In genomic region chr9:100352727-100353505, GRCh38 we compare ENCODE assay signal across 8 cellular contexts. TPM values are rescaled to one million over a fixed set of nuclear protein-coding genes. Genes with fewer than 3 reads are reported as not detected.
A peak's percentile ranks its signal among the peaks of the same experiment; 100 is the strongest.
DNase-seq lines count a peak whose midpoint lies in the region; ATAC-seq and TF ChIP-seq lines count a peak whose summit lies in the region.

Gene TEX10 (minus strand): TSS chr9:100352942. CDS start chr9:100349363, 3,579 bp downstream.

- peak; percentile 74 for TF ChIP-seq POLR2A in right lobe of liver (IDR thresholded peaks at IDR 0.05)

- no peaks in the 10 kb centered on the region for H3K9me3 ChIP-seq in duodenal mucosa (ENCODE audit: control insufficient read depth in 1 of 2, low read length in 2 of 2)
- no peaks in the 10 kb centered on the region for H3K9me3 ChIP-seq in right lobe of liver

- DNase-seq in NCI-H774 (lab: John Stamatoyannopoulos, UW) (peak; percentile 87), right lobe of liver (peak; percentile 90 to 92 (median 91))
- peak; percentile 86 to 91 for DNase-seq in activated CD4-positive, alpha-beta T cell treated with anti-CD3 and anti-CD28 coated beads, Interleukin-2, amount 50 U/mL, for 48 hours
- DNase-seq in stimulated activated CD4-positive, alpha-beta T cell treated with anti-CD3 and anti-CD28 coated beads, Interleukin-4, amount 100 ng/mL, for 24 hours = peak; percentile 89

- peaks cover 0 to 12% of the 10 kb centered on the region in 2 donors for H3K4me1 ChIP-seq in duodenal mucosa (ENCODE audit: control insufficient read depth in 1 of 2, insufficient read depth in 2 of 2, low read length in 2 of 2)
- H3K4me1 ChIP-seq in right lobe of liver = peaks cover 0 to 10% (median 4%) of the 10 kb centered on the region in 4 donors

- H3K9ac ChIP-seq in duodenal mucosa (ENCODE audit: low read depth in 1 of 2, low read length in 2 of 2) = peak within 1 kb of the TSS; percentile 69 to 77

- WGBS in right lobe of liver (ENCODE audit: insufficient coverage, low coverage, low lambda C conversion rate, missing lambda C conversion rate) = 0% methylated on average over 8 of the region's 53 CpGs

- H3K27ac ChIP-seq in C4-2B (peak within 1 kb of the TSS; percentile 88), duodenal mucosa (ENCODE audit: low read depth, low read length) (peak within 1 kb of the TSS; percentile 67), right lobe of liver (peak within 1 kb of the TSS; percentile 60 to 85 (median 75))

- intact Hi-C loops in right lobe of liver (cut with DNase I) = no loop called here

- H3K36me3 ChIP-seq in duodenal mucosa (ENCODE audit: control insufficient read depth in 1 of 2, insufficient read depth in 2 of 2, low read length in 2 of 2) (no peaks in the 10 kb centered on the region), right lobe of liver (no peaks in the 10 kb centered on the region)

- ATAC-seq in GM19372 (IDR thresholded peaks at IDR 0.05; ENCODE audit: low read depth, unreplicated experiment) (peak; percentile 82), HG03558 (IDR thresholded peaks at IDR 0.05; ENCODE audit: extremely low read depth, unreplicated experiment) (peak; percentile 55), right lobe of liver (peak; percentile 97 to 99 (median 98))

- H3K4me3 ChIP-seq in duodenal mucosa (ENCODE audit: low read depth in 1 of 2, low read length in 2 of 2) (peak within 1 kb of the TSS; percentile 91 to 95), right lobe of liver (peak within 1 kb of the TSS; percentile 80 to 91 (median 88))

- H3K27me3 ChIP-seq in duodenal mucosa (ENCODE audit: control insufficient read depth in 1 of 2, insufficient read depth in 2 of 2, low read length in 2 of 2) (no peaks in the 10 kb centered on the region), right lobe of liver (no peaks in the 10 kb centered on the region)

- no peak for TF ChIP-seq CTCF in C4-2B (conservative IDR thresholded peaks at IDR 0.05)
- TF ChIP-seq CTCF in right lobe of liver (IDR thresholded peaks at IDR 0.05) = peak in 1 of 4 donors; percentile 6

RNA-seq across cellular contexts. Expression of gene TEX10, which starts in this region (rescaled TPM):
- 1 to 10 TPM; 2.5 to 6.4 (median 5.0) TPM for total RNA-seq in right lobe of liver

Comparison
In these comparisons a context has a peak if more than half of its experiments do, and no peak if none do; other contexts are left out.
1. Peak in every context shown above with its lines: DNase-seq, ATAC-seq, H3K4me3 ChIP-seq and H3K27ac ChIP-seq.